ENCODE assay signal across 1 cellular context in the genomic region with DNA sequence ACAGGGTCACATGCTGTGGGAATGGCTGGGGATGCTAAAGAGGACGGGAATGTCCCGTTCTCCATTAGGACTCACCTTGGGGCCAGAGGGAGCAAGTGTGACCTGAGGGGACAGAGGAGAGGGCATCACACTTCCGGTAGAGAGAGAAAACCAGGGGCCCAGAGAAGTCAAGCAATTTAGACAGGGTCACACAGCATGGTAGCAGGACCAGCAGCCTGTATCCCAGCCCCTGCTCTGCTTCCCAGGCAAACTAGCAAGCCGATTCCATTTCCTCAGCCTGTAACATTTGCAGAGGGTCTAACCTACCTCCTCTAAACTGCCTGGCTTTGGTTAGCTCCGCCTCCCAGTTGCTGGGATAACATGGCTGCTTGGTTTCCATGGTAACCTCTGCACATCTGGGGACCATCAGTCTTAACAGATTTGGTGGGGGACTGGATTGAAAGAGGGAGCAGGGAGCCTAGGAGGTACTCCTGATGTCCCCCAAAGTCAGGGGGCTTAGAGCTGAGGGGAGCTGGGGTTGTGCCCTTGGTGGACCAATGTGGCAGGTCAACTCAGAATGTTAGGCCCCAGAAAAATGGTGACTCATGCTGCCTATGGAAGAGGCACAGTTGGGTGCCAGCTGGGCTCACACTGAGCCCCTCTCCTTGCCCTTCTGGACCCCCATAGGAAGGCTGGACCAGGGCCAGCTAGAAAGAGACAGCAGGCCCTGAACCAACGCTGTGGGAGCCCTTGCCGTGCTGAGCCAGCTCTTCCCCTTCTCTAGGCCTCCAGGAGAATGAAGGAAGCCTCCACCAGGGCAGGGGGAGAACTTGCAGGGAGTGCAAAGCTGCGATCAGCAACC.
TF ChIP-seq lines count a peak whose summit lies in the region.

No MANE protein-coding gene starts in this region.

TF ChIP-seq in HepG2, 621 proteins besides CTCF, POLR2A, EP300 and RAD21:
- TF ChIP-seq ZNF12 (CRISPR knock-in tag; IDR thresholded peaks at IDR 0.05) (no peak), ZBTB38 (CRISPR knock-in tag; IDR thresholded peaks at IDR 0.05) (no peak), NFYB (CRISPR knock-in tag; IDR thresholded peaks at IDR 0.05) (no peak), SRSF1 (optimal IDR thresholded peaks at IDR 0.05; ENCODE audit: low read depth, low read length) (no peak), ZMYM3 (CRISPR knock-in tag; IDR thresholded peaks at IDR 0.05) (no peak), ZNF768 (CRISPR knock-in tag; IDR thresholded peaks at IDR 0.05) (peak; percentile 92), KMT2A (CRISPR knock-in tag; IDR thresholded peaks at IDR 0.05) (no peak), GLMP (CRISPR knock-in tag; IDR thresholded peaks at IDR 0.05; ENCODE audit: borderline replicate concordance) (no peak)
